19 cellular contexts compared by ENCODE assay signal in genomic region chr3:39981547-39982184, GRCh38.
DNase-seq lines count a peak whose midpoint lies in the region; ATAC-seq and TF ChIP-seq lines count a peak whose summit lies in the region.
"Had no signal": no experiment of that assay in that cellular context is flagged by ENCODE, and none has a peak within 500 bp of the region (broad histone marks: within the 10 kb centered on the region; RNA-seq: fewer than 3 reads in every experiment).

No MANE protein-coding gene starts in this region.

- ATAC-seq in GM18907 (IDR thresholded peaks at IDR 0.05; ENCODE audit: unreplicated experiment) = no peak
- ATAC-seq in HG03097 (IDR thresholded peaks at IDR 0.05; ENCODE audit: low FRiP score, unreplicated experiment) = no peak
- ATAC-seq: Right ventricle myocardium inferior had no signal

- no peaks in the 10 kb centered on the region for H3K27me3 Mint-ChIP-seq in nephron (ENCODE audit: low read depth)
- H3K27me3 Mint-ChIP-seq: B cell; CD4-positive, alpha-beta memory T cell had no signal

- peak overlapping the region; percentile 36; the same call in 1 of the 2 replicates for H3K27ac ChIP-seq in C4-2B
- H3K27ac ChIP-seq: HL-60 had no signal

- no peak overlapping the region for H3K4me3 Mint-ChIP-seq in nephron
- H3K4me3 Mint-ChIP-seq: B cell; CD4-positive, alpha-beta memory T cell; HFFc6 had no signal

- TF ChIP-seq CTCF in C4-2B (conservative IDR thresholded peaks at IDR 0.05) (no peak), nephron (IDR thresholded peaks at IDR 0.05; ENCODE audit: unreplicated experiment in 3 of 3) (no peak)

- peaks cover 3% of the 10 kb centered on the region for H3K9me3 Mint-ChIP-seq in nephron
- H3K9me3 Mint-ChIP-seq: HFFc6 had no signal

- H3K36me3 Mint-ChIP-seq in nephron (ENCODE audit: low read depth) = no peaks in the 10 kb centered on the region
- H3K36me3 Mint-ChIP-seq: CD4-positive, alpha-beta memory T cell had no signal

- peak overlapping the region in 2 of 3 experiments; percentile 23 to 36 for H3K27ac Mint-ChIP-seq in nephron
- H3K27ac Mint-ChIP-seq: B cell; CD4-positive, alpha-beta memory T cell; HFFc6 had no signal

- DNase-seq in NCI-H524 treated with DMSO at 0.1 percent for 48 hours (lab: John Stamatoyannopoulos, UW) (peak; percentile 27), dermis blood vessel endothelial cell (peak; percentile 59), pons (ENCODE audit: low spot score) (no peak)
- DNase-seq: CD4-positive, alpha-beta memory T cell; DMS53; EL; H7; HFFc6; NCI-H1092; NCI-H1436 treated with DMSO at 0.1 percent for 48 hours; NCI-H2029; NCI-H446 had no signal

- H3K4me1 Mint-ChIP-seq in nephron = peaks cover 9% of the 10 kb centered on the region
- H3K4me1 Mint-ChIP-seq: B cell; CD4-positive, alpha-beta memory T cell had no signal
